ENCODE assay signal across 9 cellular contexts in genomic region chr9:37663926-37664325, GRCh38. TPM values are rescaled to one million over a fixed set of nuclear protein-coding genes. Genes with fewer than 3 reads are reported as not detected.
"Had no signal": no experiment of that assay in that cellular context is flagged by ENCODE, and none has a peak within 500 bp of the region (broad histone marks: within the 10 kb centered on the region; RNA-seq: fewer than 3 reads in every experiment).

No MANE protein-coding gene starts in this region.

- H3K36me3 ChIP-seq: HAP-1 had no signal

- DNase-seq: GM23248, GOT3, H9, HCEC 1CT, HFFc6 had no signal

- ATAC-seq: HCT116 had no signal

- H2AFZ ChIP-seq: GM23248, GM23338 had no signal

- H3K4me1 ChIP-seq: HAP-1 had no signal

- H3K9me3 ChIP-seq: HAP-1 had no signal

- H3K27ac Mint-ChIP-seq: GM23338, H9, HFFc6 had no signal

- H3K9ac ChIP-seq: GM23248 had no signal

- H3K4me3 ChIP-seq: GM23248, GM23338, HAP-1 had no signal

- H3K27ac ChIP-seq: GM23248 had no signal

- H3K4me3 Mint-ChIP-seq: GM23338, H9, HFFc6 had no signal

- H3K9me3 Mint-ChIP-seq: GM23338, H9, HFFc6 had no signal

RNA-seq across cellular contexts. Expression of gene FRMPD1, which starts 13.2 kb away (rescaled TPM):
- total RNA-seq: GM23248, H4, HFFc6 had no signal
